1 cellular context compared by ENCODE assay signal in genomic region chr1:65164101-65164500, GRCh38.
A peak's percentile ranks its signal among the peaks of the same experiment; 100 is the strongest.
TF ChIP-seq lines count a peak whose summit lies in the region.
"Not testable (repeated sequence)": the region's sequence is repeated elsewhere in the genome, so short reads cannot be mapped to it uniquely, and the experiment has no call there.

No MANE protein-coding gene starts in this region.

TF ChIP-seq in K562, 482 proteins besides CTCF, POLR2A, EP300 and RAD21:
- 0 out of 2 replicates have a peak, but pooled peaks have one; percentile 32 for TF ChIP-seq ZFP1 (CRISPR knock-in tag; IDR thresholded peaks at IDR 0.05)
- 0 out of 2 replicates have a peak, but pooled peaks have one; percentile 64 for TF ChIP-seq ZNF561 (CRISPR knock-in tag; conservative IDR thresholded peaks at IDR 0.05)
- TF ChIP-seq E2F3 (CRISPR knock-in tag; IDR thresholded peaks at IDR 0.05), result peak; percentile 51; the same call in 1 of the 2 replicates
- peak; percentile 60; the same call in 1 of the 2 replicates for TF ChIP-seq TEAD2 (tag; IDR thresholded peaks at IDR 0.05)
- peak; percentile 80; the same call in 1 of the 2 replicates for TF ChIP-seq HDAC8 (tag; IDR thresholded peaks at IDR 0.05)
- not testable (repeated sequence) for TF ChIP-seq MYC (IDR thresholded peaks at IDR 0.05; ENCODE audit: low read depth, low read length); NR2C1 (IDR thresholded peaks at IDR 0.05); ZNF740 (CRISPR knock-in tag; IDR thresholded peaks at IDR 0.05); NR4A1 (CRISPR knock-in tag; IDR thresholded peaks at IDR 0.05)
- peak; percentile 52; the same call in 1 of the 2 replicates for TF ChIP-seq MYC (CRISPR knock-in tag; IDR thresholded peaks at IDR 0.05; ENCODE audit: borderline replicate concordance, low read depth)
- TF ChIP-seq CXXC5 (CRISPR knock-in tag; IDR thresholded peaks at IDR 0.05), result peak; percentile 55
- TF ChIP-seq PYGO2 (tag; IDR thresholded peaks at IDR 0.05), result peak; percentile 49; the same call in 1 of the 2 replicates
- peak; percentile 45; the same call in 1 of the 2 replicates for TF ChIP-seq HIVEP1 (CRISPR knock-in tag; IDR thresholded peaks at IDR 0.05)
- peak; percentile 94 for TF ChIP-seq DMBX1 (CRISPR knock-in tag; IDR thresholded peaks at IDR 0.05; ENCODE audit: borderline replicate concordance)
- peak; percentile 70; the same call in 1 of the 2 replicates for TF ChIP-seq PTTG1 (tag; IDR thresholded peaks at IDR 0.05; ENCODE audit: low read depth)
- peak; percentile 34; the same call in 1 of the 2 replicates for TF ChIP-seq ZSCAN32 (CRISPR knock-in tag; IDR thresholded peaks at IDR 0.05)
- TF ChIP-seq OTX1 (CRISPR knock-in tag; IDR thresholded peaks at IDR 0.05), result 0 out of 2 replicates have a peak, but pooled peaks have one; percentile 39
- TF ChIP-seq, protein P1, sequence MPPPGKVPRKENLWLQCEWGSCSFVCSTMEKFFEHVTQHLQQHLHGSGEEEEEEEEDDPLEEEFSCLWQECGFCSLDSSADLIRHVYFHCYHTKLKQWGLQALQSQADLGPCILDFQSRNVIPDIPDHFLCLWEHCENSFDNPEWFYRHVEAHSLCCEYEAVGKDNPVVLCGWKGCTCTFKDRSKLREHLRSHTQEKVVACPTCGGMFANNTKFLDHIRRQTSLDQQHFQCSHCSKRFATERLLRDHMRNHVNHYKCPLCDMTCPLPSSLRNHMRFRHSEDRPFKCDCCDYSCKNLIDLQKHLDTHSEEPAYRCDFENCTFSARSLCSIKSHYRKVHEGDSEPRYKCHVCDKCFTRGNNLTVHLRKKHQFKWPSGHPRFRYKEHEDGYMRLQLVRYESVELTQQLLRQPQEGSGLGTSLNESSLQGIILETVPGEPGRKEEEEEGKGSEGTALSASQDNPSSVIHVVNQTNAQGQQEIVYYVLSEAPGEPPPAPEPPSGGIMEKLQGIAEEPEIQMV (tag; conservative IDR thresholded peaks at IDR 0.05; ENCODE audit: low read depth), result peak; percentile 75
- TF ChIP-seq GTF2A2 (tag; IDR thresholded peaks at IDR 0.05), result peak; percentile 54; the same call in 1 of the 2 replicates
- TF ChIP-seq CREB3 (tag; conservative IDR thresholded peaks at IDR 0.05; ENCODE audit: low read depth), result 0 out of 2 replicates have a peak, but pooled peaks have one; percentile 53
- peak in 1 of 2 experiments; percentile 35; a peak in 1 of 4 replicates for TF ChIP-seq MAZ (CRISPR knock-in tag; conservative IDR thresholded peaks at IDR 0.05 in 1 of 2, IDR thresholded peaks at IDR 0.05 in 1 of 2)
- peak; percentile 76 for TF ChIP-seq SMAD4 (CRISPR knock-in tag; conservative IDR thresholded peaks at IDR 0.05)
- peak; percentile 72 for TF ChIP-seq MEF2D (tag; conservative IDR thresholded peaks at IDR 0.05; ENCODE audit: low read depth)
- TF ChIP-seq ZNF668 (CRISPR knock-in tag; IDR thresholded peaks at IDR 0.05), result 0 out of 2 replicates have a peak, but pooled peaks have one; percentile 67
- TF ChIP-seq NR2C1 (tag; IDR thresholded peaks at IDR 0.05), result peak; percentile 67
- peak; percentile 88 for TF ChIP-seq ZNF583 (CRISPR knock-in tag; IDR thresholded peaks at IDR 0.05)
- peak; percentile 67; the same call in 1 of the 2 replicates for TF ChIP-seq ZNF79 (CRISPR knock-in tag; IDR thresholded peaks at IDR 0.05; ENCODE audit: low read depth)
- 0 out of 2 replicates have a peak, but pooled peaks have one; percentile 45 for TF ChIP-seq SMAD3 (CRISPR knock-in tag; conservative IDR thresholded peaks at IDR 0.05)
- peak in 1 of 2 experiments; percentile 79; a peak in 2 of 4 replicates for TF ChIP-seq TEAD1 (CRISPR knock-in tag; IDR thresholded peaks at IDR 0.05)
- TF ChIP-seq TSHZ1 (CRISPR knock-in tag; IDR thresholded peaks at IDR 0.05), result peak; percentile 69
- TF ChIP-seq ZNF311 (CRISPR knock-in tag; IDR thresholded peaks at IDR 0.05), result peak; percentile 82
- 0 out of 2 replicates have a peak, but pooled peaks have one; percentile 13 for TF ChIP-seq HOMEZ (CRISPR knock-in tag; IDR thresholded peaks at IDR 0.05)
- TF ChIP-seq, protein P2, sequence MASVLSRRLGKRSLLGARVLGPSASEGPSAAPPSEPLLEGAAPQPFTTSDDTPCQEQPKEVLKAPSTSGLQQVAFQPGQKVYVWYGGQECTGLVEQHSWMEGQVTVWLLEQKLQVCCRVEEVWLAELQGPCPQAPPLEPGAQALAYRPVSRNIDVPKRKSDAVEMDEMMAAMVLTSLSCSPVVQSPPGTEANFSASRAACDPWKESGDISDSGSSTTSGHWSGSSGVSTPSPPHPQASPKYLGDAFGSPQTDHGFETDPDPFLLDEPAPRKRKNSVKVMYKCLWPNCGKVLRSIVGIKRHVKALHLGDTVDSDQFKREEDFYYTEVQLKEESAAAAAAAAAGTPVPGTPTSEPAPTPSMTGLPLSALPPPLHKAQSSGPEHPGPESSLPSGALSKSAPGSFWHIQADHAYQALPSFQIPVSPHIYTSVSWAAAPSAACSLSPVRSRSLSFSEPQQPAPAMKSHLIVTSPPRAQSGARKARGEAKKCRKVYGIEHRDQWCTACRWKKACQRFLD (CRISPR knock-in tag; IDR thresholded peaks at IDR 0.05), result 0 out of 2 replicates have a peak, but pooled peaks have one; percentile 49
- TF ChIP-seq, protein P3, sequence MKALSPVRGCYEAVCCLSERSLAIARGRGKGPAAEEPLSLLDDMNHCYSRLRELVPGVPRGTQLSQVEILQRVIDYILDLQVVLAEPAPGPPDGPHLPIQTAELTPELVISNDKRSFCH (CRISPR knock-in tag; IDR thresholded peaks at IDR 0.05), result not testable (repeated sequence)
- TF ChIP-seq, protein P3 (tag; IDR thresholded peaks at IDR 0.05), result peak; percentile 79; the same call in 1 of the 2 replicates
- TF ChIP-seq ZNF134 (CRISPR knock-in tag; conservative IDR thresholded peaks at IDR 0.05), result 0 out of 2 replicates have a peak, but pooled peaks have one; percentile 24
- 0 out of 2 replicates have a peak, but pooled peaks have one; percentile 64 for TF ChIP-seq ZNF76 (CRISPR knock-in tag; IDR thresholded peaks at IDR 0.05; ENCODE audit: borderline replicate concordance)
- 0 out of 2 replicates have a peak, but pooled peaks have one; percentile 36 for TF ChIP-seq ZNF707 (CRISPR knock-in tag; conservative IDR thresholded peaks at IDR 0.05)
- TF ChIP-seq ZNF740 (tag; IDR thresholded peaks at IDR 0.05), result peak in 1 of 2 experiments; percentile 83; a peak in 2 of 4 replicates
- peak; percentile 81; the same call in 1 of the 2 replicates for TF ChIP-seq DDX20 (tag; IDR thresholded peaks at IDR 0.05; ENCODE audit: low read depth)
- peak; percentile 40; the same call in 1 of the 2 replicates for TF ChIP-seq ILK (tag; IDR thresholded peaks at IDR 0.05; ENCODE audit: borderline replicate concordance, low read depth)
- peak; percentile 82 for TF ChIP-seq PTRF (tag; IDR thresholded peaks at IDR 0.05)
- peak; percentile 83 for TF ChIP-seq NR4A1 (tag; IDR thresholded peaks at IDR 0.05)
- TF ChIP-seq ZNF41 (CRISPR knock-in tag; conservative IDR thresholded peaks at IDR 0.05), result peak; percentile 64; the same call in 1 of the 2 replicates
- peak; percentile 90 for TF ChIP-seq ZNF592 (IDR thresholded peaks at IDR 0.05)
- TF ChIP-seq ZNF766 (CRISPR knock-in tag; conservative IDR thresholded peaks at IDR 0.05), result 0 out of 2 replicates have a peak, but pooled peaks have one; percentile 24
- TF ChIP-seq ZNF239 (CRISPR knock-in tag; IDR thresholded peaks at IDR 0.05), result peak; percentile 37; the same call in 1 of the 2 replicates
- 0 out of 2 replicates have a peak, but pooled peaks have one; percentile 45 for TF ChIP-seq ZNF644 (tag; IDR thresholded peaks at IDR 0.05; ENCODE audit: low read depth)
- TF ChIP-seq, protein P4, sequence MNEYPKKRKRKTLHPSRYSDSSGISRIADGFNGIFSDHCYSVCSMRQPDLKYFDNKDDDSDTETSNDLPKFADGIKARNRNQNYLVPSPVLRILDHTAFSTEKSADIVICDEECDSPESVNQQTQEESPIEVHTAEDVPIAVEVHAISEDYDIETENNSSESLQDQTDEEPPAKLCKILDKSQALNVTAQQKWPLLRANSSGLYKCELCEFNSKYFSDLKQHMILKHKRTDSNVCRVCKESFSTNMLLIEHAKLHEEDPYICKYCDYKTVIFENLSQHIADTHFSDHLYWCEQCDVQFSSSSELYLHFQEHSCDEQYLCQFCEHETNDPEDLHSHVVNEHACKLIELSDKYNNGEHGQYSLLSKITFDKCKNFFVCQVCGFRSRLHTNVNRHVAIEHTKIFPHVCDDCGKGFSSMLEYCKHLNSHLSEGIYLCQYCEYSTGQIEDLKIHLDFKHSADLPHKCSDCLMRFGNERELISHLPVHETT (CRISPR knock-in tag; conservative IDR thresholded peaks at IDR 0.05 in 1 of 2, IDR thresholded peaks at IDR 0.05 in 1 of 2), result 0 out of 4 replicates have a peak, but pooled peaks of 1 of the 2 experiments have one; percentile 46
- TF ChIP-seq KLF6 (CRISPR knock-in tag; IDR thresholded peaks at IDR 0.05; ENCODE audit: borderline replicate concordance), result peak; percentile 82
TF ChIP-seq in K562: peak in this region for 45; not testable (repeated sequence) for 437.
